8 cellular contexts compared by ENCODE assay signal in the genomic region with DNA sequence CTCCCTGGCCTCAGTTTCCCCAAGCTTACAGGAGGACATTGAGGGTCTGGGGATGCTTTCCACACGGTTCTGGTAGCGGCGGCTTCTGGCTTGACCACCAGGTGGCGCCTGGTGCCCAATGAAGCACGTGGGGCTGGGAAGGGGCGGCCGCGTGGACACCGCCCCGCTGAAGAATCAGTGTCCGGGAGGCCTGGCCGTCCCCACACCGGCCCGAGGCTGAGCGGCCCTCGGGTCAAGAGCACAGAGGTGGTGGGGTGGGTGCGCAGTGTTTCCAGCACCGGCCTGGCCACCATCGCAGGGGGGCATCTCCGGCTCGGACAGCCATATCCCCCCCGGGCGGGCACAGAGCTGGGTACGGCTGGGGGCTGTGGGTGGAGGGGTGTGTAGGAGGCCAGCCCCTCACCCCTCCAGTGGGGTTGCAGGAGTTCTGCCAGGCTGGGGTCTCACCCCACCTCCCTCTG. TPM values are rescaled to one million over a fixed set of nuclear protein-coding genes. Genes with fewer than 3 reads are reported as not detected.
A peak's percentile ranks its signal among the peaks of the same experiment; 100 is the strongest.
DNase-seq lines count a peak whose midpoint lies in the region; ATAC-seq, FAIRE-seq and TF ChIP-seq lines count a peak whose summit lies in the region.

No MANE protein-coding gene starts in this region.

- H3K36me3 Mint-ChIP-seq in CD14-positive monocyte = no peaks in the 10 kb centered on the region

- H3K9me3 Mint-ChIP-seq in CD14-positive monocyte = no peaks in the 10 kb centered on the region

- intact Hi-C loops in CD14-positive monocyte (cut with micrococcal nuclease) (loop anchor here (1.0 to 10.0 kb wide), 5 partner anchors 170 to 422 kb away; partner anchors contain the start of gene GTSE1 (in 1 of the 2)), right cardiac atrium (cut with DNase I) (loop anchor here in 3 of 4 donors (2.0 to 10.0 kb wide), 3 partner anchors 190 to 422 kb away; no protein-coding TSS in a partner anchor)

- no peaks in the 10 kb centered on the region for H3K4me1 ChIP-seq in right cardiac atrium (ENCODE audit: control insufficient read depth, insufficient read depth, low read length)
- H3K4me1 ChIP-seq in small intestine (ENCODE audit: control insufficient read depth in 2 of 2, insufficient read depth in 1 of 2, low read depth in 1 of 2, low read length in 1 of 2) = peaks cover 0 to 11% of the 10 kb centered on the region in 2 donors

- ATAC-seq in right cardiac atrium = peak; percentile 59 to 67
- ATAC-seq in HG03045 (IDR thresholded peaks at IDR 0.05; ENCODE audit: unreplicated experiment) = no peak

- H3K27ac ChIP-seq in right cardiac atrium (ENCODE audit: low read length) = no peak overlapping the region
- no peak overlapping the region for H3K27ac ChIP-seq in small intestine (ENCODE audit: low read depth in 1 of 2, low read length in 1 of 2)

- WGBS in right cardiac atrium = 17% methylated on average over 24 of the region's 24 CpGs
- 11 to 19% (median 19%) methylated on average over 20 to 24 of the region's 24 CpGs for WGBS in small intestine, 3 donors

- no peak for FAIRE-seq in small intestine (lab: Jason Lieb, UNC)

- H3K9me3 ChIP-seq in right cardiac atrium (ENCODE audit: control insufficient read depth, low read length) (no peaks in the 10 kb centered on the region), small intestine (ENCODE audit: control insufficient read depth, low read depth) (no peaks in the 10 kb centered on the region)

- no peak overlapping the region for H3K27ac Mint-ChIP-seq in CD14-positive monocyte

- H3K27me3 ChIP-seq in right cardiac atrium (ENCODE audit: control insufficient read depth, insufficient read depth) = no peaks in the 10 kb centered on the region
- no peaks in the 10 kb centered on the region for H3K27me3 ChIP-seq in small intestine (ENCODE audit: control insufficient read depth in 2 of 2, insufficient read depth in 2 of 2, low read length in 2 of 2)

- H3K27me3 Mint-ChIP-seq in CD14-positive monocyte (ENCODE audit: low read depth in 3 of 3) = peaks cover 4 to 10% (median 9%) of the 10 kb centered on the region in 3 donors

- TF ChIP-seq CTCF in CD14-positive monocyte (IDR thresholded peaks at IDR 0.05) = peak; percentile 98

- no peaks in the 10 kb centered on the region for H3K36me3 ChIP-seq in small intestine (ENCODE audit: control insufficient read depth in 2 of 2, insufficient read depth in 2 of 2, low read length in 2 of 2)

- H3K4me1 Mint-ChIP-seq in CD14-positive monocyte = no peaks in the 10 kb centered on the region

- H3K4me3 ChIP-seq in right cardiac atrium (ENCODE audit: low read length) (no peak overlapping the region), small intestine (ENCODE audit: low read depth in 1 of 2, low read length in 2 of 2) (no peak overlapping the region)

- DNase-seq in CD14-positive monocyte (ENCODE audit: low spot score) (peak; percentile 67), HPDE6-E6E7 (ENCODE audit: extremely low spot score) (peak; percentile 49), T-helper 2 cell (peak; percentile 31 to 64 (median 57)), amniotic stem cell (lab: John Stamatoyannopoulos, UW) (peak; percentile 41), right cardiac atrium (peak; percentile 83 to 93 (median 92)), small intestine (peak; percentile 66), GF-D8 (lab: John Stamatoyannopoulos, UW) (no peak)

- H3K4me3 Mint-ChIP-seq in CD14-positive monocyte = no peak overlapping the region

RNA-seq across cellular contexts. Expression of gene PPARA, which starts 27.8 kb away (rescaled TPM):
- 1 to 10 TPM; 3.7 to 4.9 TPM for polyA plus RNA-seq in CD14-positive monocyte
- total RNA-seq in right cardiac atrium = 10 to 100 TPM; 63.6 to 85.2 (median 72.7) TPM
- 22.9 TPM for polyA plus RNA-seq in right cardiac atrium
- 10 to 100 TPM; 19.9 to 24.0 (median 21.9) TPM for polyA plus RNA-seq in small intestine
